Comparison of ENCODE assay signal across 17 cellular contexts in the genomic region with DNA sequence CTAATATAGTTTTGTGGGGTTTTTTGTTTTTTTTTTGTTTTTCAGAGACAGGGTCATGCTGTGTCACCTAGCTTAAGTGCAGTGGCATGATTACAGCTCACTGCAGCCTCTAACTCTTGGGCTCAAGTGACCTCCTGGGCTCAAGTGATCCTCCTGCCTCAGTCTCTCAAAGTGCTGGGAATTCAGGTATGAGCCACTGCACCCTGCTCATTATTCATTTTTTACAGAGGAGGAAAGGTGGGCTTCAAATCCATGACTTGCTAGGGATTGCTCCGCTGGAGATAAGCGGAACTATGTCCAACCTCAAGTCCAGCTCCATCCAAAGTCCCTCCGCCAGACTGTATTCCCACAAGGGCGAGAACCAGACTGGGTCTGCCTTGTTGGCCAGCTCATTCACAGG. TPM values are rescaled to one million over a fixed set of nuclear protein-coding genes. Genes with fewer than 3 reads are reported as not detected.
DNase-seq lines count a peak whose midpoint lies in the region; ATAC-seq, FAIRE-seq and TF ChIP-seq lines count a peak whose summit lies in the region.
"Had no signal": no experiment of that assay in that cellular context is flagged by ENCODE, and none has a peak within 500 bp of the region (broad histone marks: within the 10 kb centered on the region; RNA-seq: fewer than 3 reads in every experiment).

No MANE protein-coding gene starts in this region.

- H3K27me3 ChIP-seq in H1 (replicated peaks in 1 of 4; ENCODE audit: control insufficient read depth in 3 of 4, extremely low read depth in 1 of 4, insufficient read depth in 3 of 4, low read length in 3 of 4): no peaks in the 10 kb centered on the region
- H3K27me3 ChIP-seq in trophoblast cell (ENCODE audit: insufficient read depth, low read length): no peaks in the 10 kb centered on the region
- H3K27me3 ChIP-seq: BLaER1 had no signal

- H3K79me2 ChIP-seq in H1 (ENCODE audit: control insufficient read depth in 1 of 2, insufficient read depth in 2 of 2, low read length in 2 of 2) (no peaks in the 10 kb centered on the region), trophoblast cell (ENCODE audit: control insufficient read depth, insufficient read depth, low read length, poor library complexity) (no peaks in the 10 kb centered on the region)

- no peak overlapping the region for H3K4me3 ChIP-seq in H1 (ENCODE audit: extremely low read depth in 1 of 4, insufficient read depth in 2 of 4, low read depth in 3 of 4, low read length in 4 of 4)
- no peak overlapping the region for H3K4me3 ChIP-seq in trophoblast cell (ENCODE audit: low read depth, low read length)
- H3K4me3 ChIP-seq: BLaER1, GM12878, GM23338 had no signal

- H2BK5ac ChIP-seq in H1 (ENCODE audit: low read depth, low read length) (no peak overlapping the region), trophoblast cell (ENCODE audit: low read depth, low read length, poor library complexity) (no peak overlapping the region)

- H4K12ac ChIP-seq in trophoblast cell (ENCODE audit: low read depth, low read length): no peak overlapping the region

- no peak overlapping the region for H2BK20ac ChIP-seq in H1 (ENCODE audit: low read length)

- TF ChIP-seq RAD21 in H1 (IDR thresholded peaks at IDR 0.05 in 1 of 2, conservative IDR thresholded peaks at IDR 0.05 in 1 of 2; ENCODE audit: low read depth in 2 of 2, low read length in 2 of 2): no peak

- CTCF ChIA-PET in H1 (lab: Charles Lee; ENCODE audit: partially characterized antibody): interaction anchor here (0.6 to 1.0 kb wide), 2 partner anchors 22 to 140 kb away, joined by 3 read pairs; no protein-coding TSS in a partner anchor

- no peaks in the 10 kb centered on the region for H4K20me1 ChIP-seq in H1 (replicated peaks in 1 of 2; ENCODE audit: control insufficient read depth in 1 of 2, insufficient read depth in 2 of 2, low read length in 2 of 2)
- H4K20me1 ChIP-seq: BLaER1 had no signal

- ATAC-seq in stimulated activated effector memory CD8-positive, alpha-beta T cell treated with anti-CD3 and anti-CD28 coated beads, Interleukin-12 subunit alpha, Interleukin-12 subunit beta, amount 100 ng/mL, for 72 hours: no peak
- ATAC-seq: GM12878, GM23338 had no signal

- H3K14ac ChIP-seq in H1 (ENCODE audit: insufficient read length) (no peak overlapping the region), trophoblast cell (ENCODE audit: low read length) (no peak overlapping the region)

- H2BK12ac ChIP-seq in H1 (ENCODE audit: low read depth, low read length) (no peak overlapping the region), trophoblast cell (ENCODE audit: low read length) (no peak overlapping the region)

- H3K27ac ChIP-seq in KOPT-K1 (ENCODE audit: low read depth, low read length, poor library complexity, severe bottlenecking) (peak overlapping the region; percentile 52), angular gyrus (ENCODE audit: low read depth, low read length) (peak overlapping the region; percentile 77), H1 (ENCODE audit: low read depth, low read length) (no peak overlapping the region), trophoblast cell (ENCODE audit: low read depth, low read length) (no peak overlapping the region)
- H3K27ac ChIP-seq: BLaER1 had no signal

- H3K36me3 Mint-ChIP-seq in stimulated activated effector memory CD8-positive, alpha-beta T cell treated with anti-CD3 and anti-CD28 coated beads, Interleukin-12 subunit alpha, Interleukin-12 subunit beta, amount 100 ng/mL, for 72 hours: no peaks in the 10 kb centered on the region
- H3K36me3 Mint-ChIP-seq: CD8-positive, alpha-beta memory T cell had no signal

- H3K9me3 ChIP-seq in KOPT-K1 (ENCODE audit: insufficient read depth, low read length, poor library complexity, severe bottlenecking): no peaks in the 10 kb centered on the region
- no peaks in the 10 kb centered on the region for H3K9me3 ChIP-seq in H1 (ENCODE audit: insufficient read depth in 2 of 2, low read depth in 1 of 2, low read length in 1 of 2)
- peaks cover 2% of the 10 kb centered on the region for H3K9me3 ChIP-seq in trophoblast cell (ENCODE audit: insufficient read depth, low read depth, low read length)
- H3K9me3 ChIP-seq: BLaER1, Caco-2 had no signal

- no peak overlapping the region for H3K4me3 Mint-ChIP-seq in stimulated activated effector memory CD8-positive, alpha-beta T cell treated with anti-CD3 and anti-CD28 coated beads, Interleukin-12 subunit alpha, Interleukin-12 subunit beta, amount 100 ng/mL, for 72 hours
- H3K4me3 Mint-ChIP-seq: CD8-positive, alpha-beta memory T cell; GM23338; H9 had no signal

- no peak for DNase-seq in H1 (ENCODE audit: low read depth in 1 of 2, low spot score in 2 of 2)
- DNase-seq in trophoblast cell: no peak
- DNase-seq in stimulated activated naive CD4-positive, alpha-beta T cell (lab: John Stamatoyannopoulos, UW): no peak
- DNase-seq in stimulated activated effector memory CD8-positive, alpha-beta T cell treated with anti-CD3 and anti-CD28 coated beads, Interleukin-12 subunit alpha, Interleukin-12 subunit beta, amount 100 ng/mL, for 72 hours (ENCODE audit: low spot score in 2 of 2): no peak
- DNase-seq in DMS53 (lab: John Stamatoyannopoulos, UW): no peak
- DNase-seq in central memory CD4-positive, alpha-beta T cell: no peak
- DNase-seq: 8988T; AML-193; Caco-2; CD8-positive, alpha-beta memory T cell; H9 had no signal

- no peak overlapping the region for H4K8ac ChIP-seq in H1 (ENCODE audit: extremely low read depth, insufficient read depth, low read length)
- peak overlapping the region; percentile 16 for H4K8ac ChIP-seq in trophoblast cell (ENCODE audit: low read depth, low read length)

- no peak overlapping the region for H3K4ac ChIP-seq in H1 (replicated peaks; ENCODE audit: insufficient read length, low read depth, low read length)
- H3K4ac ChIP-seq in trophoblast cell (ENCODE audit: low read depth, low read length): no peak overlapping the region

- 89% methylated on average over 4 of the region's 4 CpGs; no CpG with 5 or more reads in 1 of the 2 experiments for WGBS in H1 (ENCODE audit: extremely low coverage in 1 of 2, insufficient coverage in 1 of 2, insufficient read length in 1 of 2, insufficient replicate concordance in 2 of 2, low coverage in 1 of 2, low lambda C conversion rate in 2 of 2, missing lambda C conversion rate in 1 of 2), 2 experiments
- WGBS in trophoblast cell (ENCODE audit: extremely low coverage, insufficient coverage, insufficient read length): no CpG with 5 or more reads among the region's 4 CpGs

- POLR2A ChIA-PET in H1 (lab: Charles Lee; ENCODE audit: partially characterized antibody): interaction anchor here (0.6 kb wide), 1 partner anchor 39 kb away, joined by 3 read pairs; no protein-coding TSS in a partner anchor

- no peak overlapping the region for H3K27ac Mint-ChIP-seq in stimulated activated effector memory CD8-positive, alpha-beta T cell treated with anti-CD3 and anti-CD28 coated beads, Interleukin-12 subunit alpha, Interleukin-12 subunit beta, amount 100 ng/mL, for 72 hours
- H3K27ac Mint-ChIP-seq: CD8-positive, alpha-beta memory T cell; GM23338; H9 had no signal

- no peak overlapping the region for H4K91ac ChIP-seq in H1 (replicated peaks; ENCODE audit: insufficient read length, low read length)
- no peak overlapping the region for H4K91ac ChIP-seq in trophoblast cell (ENCODE audit: low read depth, low read length)

- H4K5ac ChIP-seq in H1 (ENCODE audit: insufficient read length, low read depth, low read length): no peak overlapping the region

- H3K56ac ChIP-seq in H1 (replicated peaks; ENCODE audit: insufficient read length, low read depth, low read length): no peak overlapping the region

- H3K4me1 ChIP-seq in H1 (replicated peaks in 1 of 4; ENCODE audit: control insufficient read depth in 3 of 4, insufficient read depth in 4 of 4, low read length in 3 of 4) (no peaks in the 10 kb centered on the region), trophoblast cell (ENCODE audit: control insufficient read depth in 1 of 2, insufficient read depth in 2 of 2, low read length in 2 of 2) (no peaks in the 10 kb centered on the region)
- H3K4me1 ChIP-seq: Caco-2 had no signal

- H3K23ac ChIP-seq in H1 (ENCODE audit: insufficient read length) (no peak overlapping the region), trophoblast cell (ENCODE audit: low read length) (no peak overlapping the region)

- peak overlapping the region; percentile 60; the same call in 1 of the 2 replicates for H3K18ac ChIP-seq in H1 (ENCODE audit: extremely low read depth, low read length)
- H3K18ac ChIP-seq in trophoblast cell (ENCODE audit: low read length): no peak overlapping the region

- H3K4me2 ChIP-seq in H1 (ENCODE audit: insufficient read depth in 1 of 2, low read depth in 2 of 2, low read length in 2 of 2) (no peak overlapping the region), trophoblast cell (ENCODE audit: low read length) (no peak overlapping the region)
- H3K4me2 ChIP-seq: BLaER1, GM23338 had no signal

- no peaks in the 10 kb centered on the region for H3K23me2 ChIP-seq in H1 (ENCODE audit: low read depth, low read length)

- H3K4me1 Mint-ChIP-seq in stimulated activated effector memory CD8-positive, alpha-beta T cell treated with anti-CD3 and anti-CD28 coated beads, Interleukin-12 subunit alpha, Interleukin-12 subunit beta, amount 100 ng/mL, for 72 hours: peaks cover 25% of the 10 kb centered on the region
- H3K4me1 Mint-ChIP-seq: GM23338, H9 had no signal

- TF ChIP-seq CTCF in H1 (IDR thresholded peaks at IDR 0.05; ENCODE audit: control extremely low read depth in 1 of 3, insufficient read depth in 1 of 3, low read depth in 1 of 3, low read length in 3 of 3): no peak

- FAIRE-seq in H1 (lab: Jason Lieb, UNC): no peak
- FAIRE-seq: GM12878, GM18507 had no signal

- H3K9ac ChIP-seq in H1 (replicated peaks in 1 of 4; ENCODE audit: extremely low read depth in 1 of 4, low read depth in 3 of 4, low read length in 3 of 4) (no peak overlapping the region), trophoblast cell (ENCODE audit: low read length) (no peak overlapping the region)
- H3K9ac ChIP-seq: BLaER1 had no signal

- H3K79me1 ChIP-seq in H1 (ENCODE audit: low read depth, low read length): no peaks in the 10 kb centered on the region
- no peaks in the 10 kb centered on the region for H3K79me1 ChIP-seq in trophoblast cell (ENCODE audit: low read length)

- H2AK5ac ChIP-seq in H1 (ENCODE audit: low read depth, low read length): no peak overlapping the region
- no peak overlapping the region for H2AK5ac ChIP-seq in trophoblast cell (ENCODE audit: low read length)

- TF ChIP-seq EP300 in H1 (IDR thresholded peaks at IDR 0.05; ENCODE audit: borderline replicate concordance in 1 of 2, low read depth in 2 of 2, low read length in 2 of 2): no peak

- H2AFZ ChIP-seq in H1 (ENCODE audit: low read length) (no peak overlapping the region), trophoblast cell (ENCODE audit: insufficient read depth, low read length, poor library complexity) (no peak overlapping the region)

- no peak overlapping the region for H2BK120ac ChIP-seq in H1 (replicated peaks; ENCODE audit: low read depth, low read length)
- H2BK120ac ChIP-seq in trophoblast cell (ENCODE audit: insufficient read depth, low read length, poor library complexity): no peak overlapping the region

- TF ChIP-seq POLR2A in H1 (IDR thresholded peaks at IDR 0.05; ENCODE audit: control extremely low read depth in 1 of 2, low read depth in 2 of 2, low read length in 2 of 2): no peak

- no peaks in the 10 kb centered on the region for H3K9me3 Mint-ChIP-seq in stimulated activated effector memory CD8-positive, alpha-beta T cell treated with anti-CD3 and anti-CD28 coated beads, Interleukin-12 subunit alpha, Interleukin-12 subunit beta, amount 100 ng/mL, for 72 hours
- H3K9me3 Mint-ChIP-seq: CD8-positive, alpha-beta memory T cell; GM23338; H9 had no signal

- no peaks in the 10 kb centered on the region for H3K36me3 ChIP-seq in KOPT-K1 (ENCODE audit: insufficient read depth, low read length)
- H3K36me3 ChIP-seq in H1 (ENCODE audit: control insufficient read depth in 2 of 4, insufficient read depth in 4 of 4, low read length in 3 of 4): no peaks in the 10 kb centered on the region
- no peaks in the 10 kb centered on the region for H3K36me3 ChIP-seq in trophoblast cell (ENCODE audit: control insufficient read depth in 1 of 2, insufficient read depth in 2 of 2, low read length in 2 of 2)
- H3K36me3 ChIP-seq: BLaER1 had no signal

- H2BK15ac ChIP-seq in H1 (ENCODE audit: low read length): no peak overlapping the region

RNA-seq across cellular contexts. Expression of a gene that starts 8.0 kb away (rescaled TPM):
- 1.8 and 2.0 TPM in 2 replicates for total RNA-seq in H1 (2021; fragmentation: NEBNext Ultra II Directional; extraction: Animal tissue kit (Norgen Biotek cat#: 25700))
- 2.9 and 4.2 TPM in 2 replicates for polyA plus RNA-seq in H1 (2011; rRNA removed)
- polyA plus RNA-seq in H1 (2011; cell fraction: cytosol; rRNA removed): 4.7 TPM
- 13.1 TPM for polyA plus RNA-seq in H1 (2011; cell fraction: nucleus; rRNA removed)
- polyA plus RNA-seq in H1 (2012, experiment 1 of 2): 1.9 to 2.6 TPM (median 2.1 TPM) in 4 replicates
- 0.84 TPM for polyA plus RNA-seq in H1 (2012, experiment 2 of 2)
- 1.4 TPM for polyA plus RNA-seq in H1 (2013, experiment 1 of 2)
- polyA plus RNA-seq in H1 (2013, experiment 2 of 2): 1.0 TPM
- 2.2 and 3.0 TPM in 2 replicates for polyA minus RNA-seq in H1 (2011; rRNA and poly(A)+ RNA removed)
- polyA minus RNA-seq in H1 (2011; cell fraction: cytosol; rRNA and poly(A)+ RNA removed): 1.2 TPM
- 5.6 TPM for polyA minus RNA-seq in H1 (2011; cell fraction: nucleus; rRNA and poly(A)+ RNA removed)
- polyA plus RNA-seq in trophoblast cell (2013): 0.83 and 0.87 TPM in 2 replicates
- polyA plus RNA-seq: CD8-positive, alpha-beta memory T cell had no signal

RNA-seq across cellular contexts. Expression of a gene that starts 59.6 kb away (rescaled TPM):
- total RNA-seq in H1 (2021; fragmentation: NEBNext Ultra II Directional; extraction: Animal tissue kit (Norgen Biotek cat#: 25700)): 25.8 and 26.2 TPM in 2 replicates
- polyA plus RNA-seq in H1 (2011; rRNA removed): 15.6 and 29.0 TPM in 2 replicates
- 20.6 TPM for polyA plus RNA-seq in H1 (2011; cell fraction: cytosol; rRNA removed)
- polyA plus RNA-seq in H1 (2011; cell fraction: nucleus; rRNA removed): 126 TPM
- polyA plus RNA-seq in H1 (2012, experiment 1 of 2): 17.3 to 29.1 TPM (median 22.1 TPM) in 4 replicates
- polyA plus RNA-seq in H1 (2012, experiment 2 of 2): 15.4 TPM
- 13.4 TPM for polyA plus RNA-seq in H1 (2013, experiment 1 of 2)
- 13.0 TPM for polyA plus RNA-seq in H1 (2013, experiment 2 of 2)
- 7.5 and 9.4 TPM in 2 replicates for polyA minus RNA-seq in H1 (2011; rRNA and poly(A)+ RNA removed)
- 14.0 TPM for polyA minus RNA-seq in H1 (2011; cell fraction: cytosol; rRNA and poly(A)+ RNA removed)
- 22.9 TPM for polyA minus RNA-seq in H1 (2011; cell fraction: nucleus; rRNA and poly(A)+ RNA removed)
- 9.6 and 10.2 TPM in 2 replicates for polyA plus RNA-seq in trophoblast cell (2013)

Comparison
In these comparisons a context has a peak if more than half of its experiments do, and no peak if none do; other contexts are left out.
1. H3K27ac ChIP-seq: peak in KOPT-K1 (single experiment) and angular gyrus (single experiment); none in H1 (single experiment) and trophoblast cell (single experiment).